ENCODE assay signal across 2 cellular contexts in genomic region chr20:52191436-52192295, GRCh38.
TF ChIP-seq lines count a peak whose summit lies in the region.

TSS of gene ZFP64 (minus strand) at chr20:52191779. CDS start at chr20:52191636, 143 bp downstream.

TF ChIP-seq in A549, 52 proteins besides CTCF, POLR2A, EP300 and RAD21 (continued from another document):
- TF ChIP-seq BCL3 (IDR thresholded peaks at IDR 0.05), result peak; percentile 75; the same call in 2 of the 3 replicates
- TF ChIP-seq ZSCAN20 (CRISPR knock-in tag; IDR thresholded peaks at IDR 0.05), result no peak
- TF ChIP-seq PHF8 (IDR thresholded peaks at IDR 0.05; ENCODE audit: borderline replicate concordance, low read depth), result peak; percentile 56
- TF ChIP-seq KDM5A (IDR thresholded peaks at IDR 0.05), result peak; percentile 35; the same call in 1 of the 2 replicates

TF ChIP-seq in WTC11, 78 proteins besides CTCF, POLR2A, EP300 and RAD21 (continued from another document and continues in another):
- TF ChIP-seq ZNF281 (CRISPR knock-in tag; IDR thresholded peaks at IDR 0.05), result no peak
- no peak for TF ChIP-seq NR1H2 (CRISPR knock-in tag; IDR thresholded peaks at IDR 0.05)
- no peak for TF ChIP-seq ZBTB21 (CRISPR knock-in tag; IDR thresholded peaks at IDR 0.05; ENCODE audit: borderline replicate concordance)
- peak; percentile 99 for TF ChIP-seq HMGXB4 (CRISPR knock-in tag; IDR thresholded peaks at IDR 0.05)
- no peak for TF ChIP-seq ZNF416 (CRISPR knock-in tag; IDR thresholded peaks at IDR 0.05)
- no peak for TF ChIP-seq NFYB (CRISPR knock-in tag; conservative IDR thresholded peaks at IDR 0.05; ENCODE audit: low read depth)
- TF ChIP-seq NFE2L1 (CRISPR knock-in tag; IDR thresholded peaks at IDR 0.05), result peak; percentile 31; the same call in 1 of the 2 replicates
- TF ChIP-seq FOXP1 (CRISPR knock-in tag; IDR thresholded peaks at IDR 0.05; ENCODE audit: borderline replicate concordance), result peak; percentile 46
- peak; percentile 52; the same call in 1 of the 2 replicates for TF ChIP-seq GABPB1 (CRISPR knock-in tag; IDR thresholded peaks at IDR 0.05)
- TF ChIP-seq ZNF138 (CRISPR knock-in tag; conservative IDR thresholded peaks at IDR 0.05), result no peak
- no peak for TF ChIP-seq ATF3 (CRISPR knock-in tag; conservative IDR thresholded peaks at IDR 0.05)
- TF ChIP-seq TP53 (CRISPR knock-in tag; IDR thresholded peaks at IDR 0.05), result 0 out of 2 replicates have a peak, but pooled peaks have one; percentile 11
- TF ChIP-seq ZMAT4 (CRISPR knock-in tag; IDR thresholded peaks at IDR 0.05), result 0 out of 2 replicates have a peak, but pooled peaks have one; percentile 62
- no peak for TF ChIP-seq STAT6 (CRISPR knock-in tag; conservative IDR thresholded peaks at IDR 0.05; ENCODE audit: low read depth)
- no peak for TF ChIP-seq SOX15 (CRISPR knock-in tag; IDR thresholded peaks at IDR 0.05)
- peak; percentile 44; the same call in 1 of the 2 replicates for TF ChIP-seq MAX (CRISPR knock-in tag; IDR thresholded peaks at IDR 0.05)
- TF ChIP-seq ZNF532 (CRISPR knock-in tag; IDR thresholded peaks at IDR 0.05; ENCODE audit: borderline replicate concordance), result 0 out of 2 replicates have a peak, but pooled peaks have one; percentile 33
- no peak for TF ChIP-seq PRDM15 (CRISPR knock-in tag; IDR thresholded peaks at IDR 0.05)
- peak; percentile 37 for TF ChIP-seq USF1 (CRISPR knock-in tag; IDR thresholded peaks at IDR 0.05)
- no peak for TF ChIP-seq SMAD3 (CRISPR knock-in tag; IDR thresholded peaks at IDR 0.05; ENCODE audit: borderline replicate concordance)
- no peak for TF ChIP-seq ZNF671 (CRISPR knock-in tag; IDR thresholded peaks at IDR 0.05)
- no peak for TF ChIP-seq RORB (CRISPR knock-in tag; IDR thresholded peaks at IDR 0.05)
- no peak; the same call in 1 of the 2 replicates for TF ChIP-seq PREB (CRISPR knock-in tag; IDR thresholded peaks at IDR 0.05; ENCODE audit: borderline replicate concordance)
- peak; percentile 58; the same call in 1 of the 2 replicates for TF ChIP-seq ETV6 (CRISPR knock-in tag; IDR thresholded peaks at IDR 0.05)
- no peak for TF ChIP-seq NFATC4 (CRISPR knock-in tag; IDR thresholded peaks at IDR 0.05)
- no peak for TF ChIP-seq MLX (CRISPR knock-in tag; IDR thresholded peaks at IDR 0.05)
- no peak for TF ChIP-seq TEAD1 (CRISPR knock-in tag; IDR thresholded peaks at IDR 0.05)
- TF ChIP-seq CREM (CRISPR knock-in tag; IDR thresholded peaks at IDR 0.05), result no peak
- no peak for TF ChIP-seq EMX1 (CRISPR knock-in tag; IDR thresholded peaks at IDR 0.05)
- TF ChIP-seq ERG (CRISPR knock-in tag; IDR thresholded peaks at IDR 0.05), result no peak
- 0 out of 2 replicates have a peak, but pooled peaks have one; percentile 40 for TF ChIP-seq ATF1 (CRISPR knock-in tag; IDR thresholded peaks at IDR 0.05)
- no peak; the same call in 1 of the 2 replicates for TF ChIP-seq CDX4 (CRISPR knock-in tag; IDR thresholded peaks at IDR 0.05; ENCODE audit: borderline replicate concordance)
